19 cellular contexts compared by ENCODE assay signal in the genomic region with DNA sequence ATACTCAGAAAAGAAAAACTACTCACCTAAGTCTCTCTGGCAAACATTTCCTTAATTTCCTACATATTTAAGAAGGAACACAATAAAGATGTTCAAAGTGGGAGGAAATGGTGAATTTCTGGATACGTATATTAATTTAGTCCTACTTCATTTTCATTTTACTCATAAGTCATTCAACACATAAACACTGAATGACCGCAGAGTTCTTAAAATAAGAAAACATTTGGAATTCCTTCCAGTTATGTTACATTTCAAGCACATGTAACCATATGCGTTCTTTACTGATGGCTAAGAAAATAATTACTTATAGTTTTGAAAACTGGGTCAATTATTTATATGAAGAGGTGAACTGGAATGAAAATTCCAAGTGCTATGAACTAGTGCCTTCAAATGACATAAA.
DNase-seq lines count a peak whose midpoint lies in the region; ATAC-seq, FAIRE-seq and TF ChIP-seq lines count a peak whose summit lies in the region.
"Had no signal": no experiment of that assay in that cellular context is flagged by ENCODE, and none has a peak within 500 bp of the region (broad histone marks: within the 10 kb centered on the region; RNA-seq: fewer than 3 reads in every experiment).

No MANE protein-coding gene starts in this region.

- peak; percentile 66 for DNase-seq in IMR-90
- DNase-seq in fibroblast of lung (ENCODE audit: low read depth in 2 of 2) = peak in 1 of 2 donors; percentile 69
- DNase-seq in mesenchymal stem cell = peak; percentile 33
- DNase-seq in lower lobe of right lung = no peak
- DNase-seq in MG63 = no peak
- DNase-seq in kidney = no peak
- DNase-seq: 8988T; CD8-positive, alpha-beta T cell; COR-L47; DMS 273 treated with DMSO at 0.1 percent for 48 hours; DMS53; GM23248 had no signal

- TF ChIP-seq POLR2A in IMR-90 (IDR thresholded peaks at IDR 0.05; ENCODE audit: low read depth, low read length) = no peak

- H3K4ac ChIP-seq in IMR-90 (ENCODE audit: low read depth, low read length) = no peak overlapping the region
- no peak overlapping the region for H3K4ac ChIP-seq in mesenchymal stem cell (ENCODE audit: low read depth in 1 of 2, low read length in 2 of 2)

- H2BK5ac ChIP-seq in IMR-90 (ENCODE audit: low read depth, low read length, poor library complexity, severe bottlenecking) (peak overlapping the region; percentile 97), mesenchymal stem cell (ENCODE audit: low read depth, low read length, poor library complexity, severe bottlenecking) (no peak overlapping the region)

- H3K23ac ChIP-seq in IMR-90 (ENCODE audit: low read depth, low read length) (no peak overlapping the region), mesenchymal stem cell (ENCODE audit: low read length in 2 of 2) (no peak overlapping the region)

- TF ChIP-seq RAD21 in IMR-90 (IDR thresholded peaks at IDR 0.05; ENCODE audit: low read length) = no peak

- no peak overlapping the region for H4K5ac ChIP-seq in IMR-90 (ENCODE audit: low read depth, low read length)

- H3K27ac ChIP-seq in IMR-90 (ENCODE audit: insufficient read depth, low read length) (no peak overlapping the region), fibroblast of lung (ENCODE audit: insufficient read depth, low read length) (peak overlapping the region; percentile 28), mesenchymal stem cell (ENCODE audit: low read length, poor library complexity, severe bottlenecking) (no peak overlapping the region), lower lobe of right lung (no peak overlapping the region), kidney (ENCODE audit: low read depth in 2 of 2, low read length in 2 of 2) (no peak overlapping the region)
- H3K27ac ChIP-seq: BLaER1, GM23248 had no signal

- peaks cover 16% of the 10 kb centered on the region for H3K4me1 ChIP-seq in IMR-90 (ENCODE audit: control insufficient read depth, insufficient read depth, low read length)
- peaks cover 18% of the 10 kb centered on the region for H3K4me1 ChIP-seq in fibroblast of lung (ENCODE audit: control insufficient read depth, extremely low read depth, insufficient read depth, low read length)
- no peaks in the 10 kb centered on the region for H3K4me1 ChIP-seq in mesenchymal stem cell (ENCODE audit: control insufficient read depth, insufficient read depth, low read depth, low read length)
- H3K4me1 ChIP-seq in lower lobe of right lung = peaks cover 4% of the 10 kb centered on the region
- peaks cover 2 to 5% of the 10 kb centered on the region in 2 donors for H3K4me1 ChIP-seq in kidney (ENCODE audit: control insufficient read depth in 1 of 2, insufficient read depth in 1 of 2, low read depth in 1 of 2, low read length in 2 of 2)
- H3K4me1 ChIP-seq: BLaER1 had no signal

- peaks cover 43% of the 10 kb centered on the region for H3K79me2 ChIP-seq in fibroblast of lung (ENCODE audit: control insufficient read depth, insufficient read depth, low read length)

- H2BK120ac ChIP-seq in IMR-90 (ENCODE audit: low read depth, low read length) (no peak overlapping the region), mesenchymal stem cell (ENCODE audit: low read depth, low read length) (no peak overlapping the region)

- POLR2A ChIA-PET in IMR-90 (lab: Charles Lee; ENCODE audit: unreplicated experiment) = no interaction called here

- no TSS peak for BruUV-seq in IMR-90 (replicated peaks; lab: Mats Ljungman, UMichigan)

- TF ChIP-seq CTCF in IMR-90 (conservative IDR thresholded peaks at IDR 0.05; ENCODE audit: low read depth, low read length) (no peak), fibroblast of lung (conservative IDR thresholded peaks at IDR 0.05 in 1 of 2, IDR thresholded peaks at IDR 0.05 in 1 of 2; ENCODE audit: low read depth in 1 of 2, low read length in 2 of 2) (no peak), lower lobe of right lung (IDR thresholded peaks at IDR 0.05) (no peak), kidney (IDR thresholded peaks at IDR 0.05; ENCODE audit: borderline replicate concordance, extremely low read depth, insufficient read depth) (no peak)

- no peaks in the 10 kb centered on the region for H3K9me3 ChIP-seq in IMR-90 (ENCODE audit: control insufficient read depth, insufficient read depth, low read length)
- no peaks in the 10 kb centered on the region for H3K9me3 ChIP-seq in fibroblast of lung (ENCODE audit: control insufficient read depth, insufficient read depth, low read depth, low read length)
- H3K9me3 ChIP-seq in mesenchymal stem cell (ENCODE audit: control insufficient read depth, low read length) = no peaks in the 10 kb centered on the region
- no peaks in the 10 kb centered on the region for H3K9me3 ChIP-seq in lower lobe of right lung
- no peaks in the 10 kb centered on the region for H3K9me3 ChIP-seq in MG63
- H3K9me3 ChIP-seq in kidney (ENCODE audit: control insufficient read depth in 1 of 2, low read length in 2 of 2) = no peaks in the 10 kb centered on the region
- H3K9me3 ChIP-seq: BLaER1, HAP-1 had no signal

- H3K36me3 ChIP-seq in IMR-90 (ENCODE audit: control insufficient read depth, insufficient read depth, low read length) (no peaks in the 10 kb centered on the region), fibroblast of lung (ENCODE audit: control insufficient read depth, insufficient read depth, low read length) (no peaks in the 10 kb centered on the region), mesenchymal stem cell (ENCODE audit: control insufficient read depth in 1 of 2, insufficient read depth in 2 of 2, low read depth in 1 of 2, low read length in 2 of 2) (no peaks in the 10 kb centered on the region), lower lobe of right lung (no peaks in the 10 kb centered on the region), MG63 (no peaks in the 10 kb centered on the region), kidney (ENCODE audit: control insufficient read depth in 1 of 2, insufficient read depth in 2 of 2, low read length in 2 of 2) (no peaks in the 10 kb centered on the region)
- H3K36me3 ChIP-seq: BLaER1, HAP-1 had no signal

- H3K4me2 ChIP-seq in IMR-90 (ENCODE audit: low read depth, low read length) (peak overlapping the region; percentile 35; the same call in 1 of the 2 replicates), fibroblast of lung (ENCODE audit: extremely low read depth, insufficient read depth, low read length) (peak overlapping the region; percentile 76), mesenchymal stem cell (ENCODE audit: low read length, poor library complexity, severe bottlenecking) (no peak overlapping the region)
- H3K4me2 ChIP-seq: BLaER1 had no signal

- H4K8ac ChIP-seq in IMR-90 (ENCODE audit: low read depth in 2 of 2, low read length in 2 of 2) = no peak overlapping the region; a peak in 1 of 4 replicates
- no peak overlapping the region for H4K8ac ChIP-seq in mesenchymal stem cell (ENCODE audit: low read length)

- no peak overlapping the region for H3K4me3 ChIP-seq in IMR-90 (ENCODE audit: insufficient read depth, low read depth, low read length)
- no peak overlapping the region for H3K4me3 ChIP-seq in fibroblast of lung (replicated peaks in 1 of 4; ENCODE audit: control extremely low read depth in 1 of 4, insufficient read depth in 1 of 4, low read depth in 3 of 4, low read length in 4 of 4)
- H3K4me3 ChIP-seq in mesenchymal stem cell (ENCODE audit: insufficient read depth in 1 of 2, low read depth in 1 of 2, low read length in 2 of 2) = no peak overlapping the region
- H3K4me3 ChIP-seq in lower lobe of right lung = no peak overlapping the region
- H3K4me3 ChIP-seq in MG63 = no peak overlapping the region
- H3K4me3 ChIP-seq in kidney (ENCODE audit: low read length in 2 of 2) = no peak overlapping the region
- H3K4me3 ChIP-seq: BLaER1, GM23248, HAP-1 had no signal

- no peaks in the 10 kb centered on the region for H4K20me1 ChIP-seq in IMR-90 (ENCODE audit: insufficient read depth, low read length)
- H4K20me1 ChIP-seq in fibroblast of lung (ENCODE audit: control insufficient read depth, extremely low read depth, insufficient read depth, low read length) = no peaks in the 10 kb centered on the region
- H4K20me1 ChIP-seq: BLaER1 had no signal

- H2BK15ac ChIP-seq in IMR-90 (ENCODE audit: low read depth, low read length) (no peak overlapping the region), mesenchymal stem cell (ENCODE audit: low read depth, poor library complexity, severe bottlenecking) (no peak overlapping the region)

- dilution Hi-C loops in IMR-90 (cut with HindIII; ENCODE audit: low sequenced_read_pairs, unreplicated experiment) = no loop called here

- H3K27me3 ChIP-seq in IMR-90 (ENCODE audit: control insufficient read depth, insufficient read depth, low read length) (no peaks in the 10 kb centered on the region), fibroblast of lung (ENCODE audit: control insufficient read depth, insufficient read depth, low read length) (no peaks in the 10 kb centered on the region), mesenchymal stem cell (ENCODE audit: control insufficient read depth in 1 of 2, insufficient read depth in 1 of 2, low read length in 2 of 2) (no peaks in the 10 kb centered on the region), lower lobe of right lung (ENCODE audit: low read depth) (no peaks in the 10 kb centered on the region), MG63 (no peaks in the 10 kb centered on the region)
- H3K27me3 ChIP-seq: BLaER1 had no signal

- H2AK5ac ChIP-seq in IMR-90 (ENCODE audit: low read depth, low read length) = no peak overlapping the region
- H2AK5ac ChIP-seq in mesenchymal stem cell (ENCODE audit: low read length, severe bottlenecking) = no peak overlapping the region

- H4K91ac ChIP-seq in IMR-90 (ENCODE audit: insufficient read depth, low read depth, low read length) (no peak overlapping the region), mesenchymal stem cell (ENCODE audit: low read length) (no peak overlapping the region)

- H2AFZ ChIP-seq in IMR-90 (replicated peaks; ENCODE audit: low read length, poor library complexity) = no peak overlapping the region
- H2AFZ ChIP-seq in fibroblast of lung (ENCODE audit: low read length) = no peak overlapping the region
- H2AFZ ChIP-seq in mesenchymal stem cell (ENCODE audit: low read depth, low read length) = no peak overlapping the region
- H2AFZ ChIP-seq: GM23248 had no signal

- H3K14ac ChIP-seq in IMR-90 (replicated peaks; ENCODE audit: low read depth, low read length) = no peak overlapping the region
- no peak overlapping the region for H3K14ac ChIP-seq in mesenchymal stem cell (ENCODE audit: low read length in 2 of 2)

- H3K18ac ChIP-seq in IMR-90 (ENCODE audit: low read depth, low read length) (0 out of 2 replicates have a peak overlapping the region, but pooled peaks have one; percentile 57), mesenchymal stem cell (ENCODE audit: low read depth in 1 of 2, low read length in 2 of 2) (no peak overlapping the region)

- no peak overlapping the region for H2BK12ac ChIP-seq in mesenchymal stem cell (ENCODE audit: low read length in 2 of 2)

- no peak overlapping the region for H2AK9ac ChIP-seq in IMR-90 (replicated peaks; ENCODE audit: low read depth, low read length, poor library complexity)

- H3K79me1 ChIP-seq in IMR-90 (ENCODE audit: low read depth in 1 of 2, low read length in 2 of 2) (peaks cover 14 to 35% of the 10 kb centered on the region in 2 experiments; a peak in 2 of 4 replicates), mesenchymal stem cell (replicated peaks; ENCODE audit: low read length, poor library complexity, severe bottlenecking) (peaks cover 6% of the 10 kb centered on the region)

- CTCF ChIA-PET in IMR-90 (lab: Yijun Ruan, JAX) = no interaction called here

- WGBS in IMR-90 (ENCODE audit: extremely low coverage in 2 of 2, insufficient read length in 1 of 2), 2 experiments = no CpG with 5 or more reads among the region's 3 CpGs
- WGBS in mesenchymal stem cell = no CpG with 5 or more reads among the region's 3 CpGs

- ATAC-seq in IMR-90 (ENCODE audit: low read depth) (no peak; the same call in 1 of the 2 replicates), lower lobe of right lung (no peak), GM19395 (IDR thresholded peaks at IDR 0.05; ENCODE audit: unreplicated experiment) (no peak)
- ATAC-seq: CD8-positive, alpha-beta T cell had no signal

- no peak overlapping the region for H3K56ac ChIP-seq in IMR-90 (ENCODE audit: extremely low read depth, insufficient read depth, low read length)

- no peak overlapping the region for H2BK20ac ChIP-seq in IMR-90 (ENCODE audit: low read depth, low read length)

- H3K9me1 ChIP-seq in IMR-90 (ENCODE audit: insufficient read depth, low read length) = 0 out of 2 replicates have a peak, but pooled peaks cover under 1% of the 10 kb centered on the region

- intact Hi-C loops in IMR-90 (cut with micrococcal nuclease) = loop anchor here (2.0 kb wide), 1 partner anchor 27 kb away; no protein-coding TSS in a partner anchor
- intact Hi-C loops in lower lobe of right lung (cut with DNase I) = no loop called here
- intact Hi-C loops in kidney (cut with DNase I) = no loop called here

- in situ Hi-C loops in IMR-90 (cut with MboI; ENCODE audit: low sequenced_read_pairs) = no loop called here

- FAIRE-seq in kidney (lab: Jason Lieb, UNC) = no peak
- FAIRE-seq: G401.6, GM12891, GM19239, HTR-8/SVneo had no signal

- no peak overlapping the region for H3K9ac ChIP-seq in IMR-90 (ENCODE audit: low read depth, low read length)
- no peak overlapping the region for H3K9ac ChIP-seq in fibroblast of lung (ENCODE audit: insufficient read depth, low read length)
- no peak overlapping the region for H3K9ac ChIP-seq in mesenchymal stem cell (ENCODE audit: low read length)
- no peak overlapping the region for H3K9ac ChIP-seq in kidney (ENCODE audit: low read length in 2 of 2)
- H3K9ac ChIP-seq: BLaER1, GM23248 had no signal

Comparison
In these comparisons a context has a peak if more than half of its experiments do, and no peak if none do; other contexts are left out.
1. DNase-seq: peak in IMR-90 (single experiment) and mesenchymal stem cell (single experiment); none in lower lobe of right lung (single experiment), MG63 (single experiment) and kidney (single experiment).